25 cellular contexts compared by ENCODE assay signal in the genomic region with DNA sequence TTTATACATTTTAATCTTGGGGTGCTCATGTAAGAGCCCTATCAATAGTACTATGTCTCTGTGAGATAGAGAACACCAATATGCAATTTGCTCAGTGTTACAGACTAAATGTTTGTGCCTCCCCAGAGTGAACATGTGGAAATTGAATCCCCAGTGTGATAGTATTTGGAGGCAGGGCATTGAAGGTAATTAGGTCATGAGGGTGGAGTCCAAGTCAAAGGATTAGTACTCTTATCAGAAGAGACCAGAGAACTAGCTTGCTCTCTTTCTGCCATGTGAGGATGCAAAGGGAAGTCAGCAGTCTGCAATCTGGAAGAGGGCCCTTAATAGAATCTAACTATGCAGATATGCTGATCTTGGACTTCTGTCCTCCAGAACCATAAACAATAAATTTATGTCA.
"Had no signal": no experiment of that assay in that cellular context is flagged by ENCODE, and none has a peak within 500 bp of the region (broad histone marks: within the 10 kb centered on the region; RNA-seq: fewer than 3 reads in every experiment).

No MANE protein-coding gene starts in this region.

- H3K27ac ChIP-seq: epithelial cell of prostate, esophagus muscularis mucosa, foreskin keratinocyte, gastroesophageal sphincter, heart left ventricle, hepatocyte, neural progenitor cell, parathyroid adenoma, right lobe of liver, suprapubic skin, transverse colon, upper lobe of right lung, uterus had no signal

- H3K27me3 ChIP-seq: esophagus muscularis mucosa, foreskin keratinocyte, gastroesophageal sphincter, heart left ventricle, hepatocyte, neural progenitor cell, right lobe of liver, suprapubic skin, transverse colon, upper lobe of right lung, uterus had no signal

- H3K4me1 ChIP-seq: esophagus muscularis mucosa, foreskin keratinocyte, gastroesophageal sphincter, heart left ventricle, neural progenitor cell, parathyroid adenoma, suprapubic skin, transverse colon, upper lobe of right lung, uterus had no signal

- ATAC-seq: foreskin keratinocyte; gastroesophageal sphincter; heart left ventricle; left lobe of liver; naive thymus-derived CD4-positive, alpha-beta T cell; stimulated activated naive CD8-positive, alpha-beta T cell treated with anti-CD3 and anti-CD28 coated beads, Interleukin-15, amount 100 ng/mL, for 72 hours; upper lobe of right lung had no signal

- DNase-seq: effector CD8-positive, alpha-beta T cell; endodermal cell; foreskin keratinocyte; heart left ventricle; kidney; mesenchymal stem cell; midbrain; naive thymus-derived CD4-positive, alpha-beta T cell; right lobe of liver; small intestine; stimulated activated CD4-positive, alpha-beta T cell treated with anti-CD3 and anti-CD28 coated beads, Interleukin-15, amount 100 ng/mL, for 24 hours; stimulated activated CD4-positive, alpha-beta T cell treated with anti-CD3 and anti-CD28 coated beads, Interleukin-2, amount 100 ng/mL, for 48 hours; stimulated activated naive CD4-positive, alpha-beta T cell; stimulated activated naive CD8-positive, alpha-beta T cell treated with anti-CD3 and anti-CD28 coated beads, Interleukin-15, amount 100 ng/mL, for 72 hours; transverse colon; upper lobe of right lung; uterus had no signal

- H3K4me3 ChIP-seq: esophagus muscularis mucosa, gastroesophageal sphincter, heart left ventricle, hepatocyte, neural progenitor cell, right lobe of liver, suprapubic skin, transverse colon, upper lobe of right lung, uterus had no signal

- H3K4me2 ChIP-seq: hepatocyte, neural progenitor cell had no signal

- H3K9me3 ChIP-seq: esophagus muscularis mucosa, gastroesophageal sphincter, heart left ventricle, right lobe of liver, suprapubic skin, transverse colon, upper lobe of right lung, uterus had no signal

- H3K36me3 ChIP-seq: esophagus muscularis mucosa, gastroesophageal sphincter, heart left ventricle, neural progenitor cell, right lobe of liver, suprapubic skin, transverse colon, upper lobe of right lung, uterus had no signal

- H3K79me2 ChIP-seq: hepatocyte, parathyroid adenoma had no signal

- H3K9ac ChIP-seq: neural progenitor cell, parathyroid adenoma had no signal
